11 cellular contexts compared by ENCODE assay signal in the genomic region with DNA sequence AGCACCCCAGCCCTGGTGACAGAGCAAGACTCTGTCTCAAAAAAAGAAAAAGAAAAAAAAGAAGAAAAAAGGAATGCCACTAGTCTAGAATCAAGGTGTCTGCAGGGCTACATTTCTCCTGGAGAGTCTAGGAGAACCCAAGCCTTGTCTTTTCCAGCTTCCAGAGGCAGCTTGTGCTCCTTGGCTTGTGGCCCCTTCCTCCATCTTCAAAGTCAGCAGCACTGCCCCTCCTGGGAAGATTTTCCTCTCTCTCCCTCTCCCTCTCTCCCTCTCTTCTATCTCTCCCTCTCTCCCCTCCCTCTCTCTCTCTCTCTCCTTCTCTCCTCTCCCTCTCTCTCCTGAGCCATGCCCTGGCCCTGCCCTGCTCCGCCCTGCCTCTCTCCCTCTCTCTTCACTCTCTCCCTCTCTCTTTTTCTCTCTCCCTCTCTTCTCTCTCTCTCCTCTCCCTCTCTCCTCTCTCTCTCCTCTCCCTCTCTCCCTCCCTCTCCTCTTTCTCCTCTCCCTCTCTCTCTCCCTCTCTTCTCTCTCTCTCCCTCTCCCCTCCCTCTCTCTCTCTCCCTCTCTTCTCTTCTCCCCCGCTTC.
"Had no signal": no experiment of that assay in that cellular context is flagged by ENCODE, and none has a peak within 500 bp of the region (broad histone marks: within the 10 kb centered on the region; RNA-seq: fewer than 3 reads in every experiment).

No MANE protein-coding gene starts in this region.

- H3K27ac ChIP-seq: cardiac muscle cell had no signal

- H3K36me3 ChIP-seq: cardiac muscle cell, gastroesophageal sphincter, lower lobe of right lung, upper lobe of left lung had no signal

- DNase-seq: activated CD4-positive, alpha-beta T cell treated with anti-CD3 and anti-CD28 coated beads for 48 hours; cortex of kidney; effector CD8-positive, alpha-beta T cell; hippocampal formation; kidney glomerular epithelial cell; midbrain; stimulated activated CD4-positive, alpha-beta T cell treated with anti-CD3 and anti-CD28 coated beads, Interleukin-1b, Interleukin-23, amount 100 ng/mL, for 48 hours had no signal

- H3K4me3 ChIP-seq: cardiac muscle cell, gastroesophageal sphincter, lower lobe of right lung, upper lobe of left lung had no signal

- H3K27me3 ChIP-seq: upper lobe of left lung had no signal

- H3K9me3 ChIP-seq: lower lobe of right lung, upper lobe of left lung had no signal
